In the genomic region with DNA sequence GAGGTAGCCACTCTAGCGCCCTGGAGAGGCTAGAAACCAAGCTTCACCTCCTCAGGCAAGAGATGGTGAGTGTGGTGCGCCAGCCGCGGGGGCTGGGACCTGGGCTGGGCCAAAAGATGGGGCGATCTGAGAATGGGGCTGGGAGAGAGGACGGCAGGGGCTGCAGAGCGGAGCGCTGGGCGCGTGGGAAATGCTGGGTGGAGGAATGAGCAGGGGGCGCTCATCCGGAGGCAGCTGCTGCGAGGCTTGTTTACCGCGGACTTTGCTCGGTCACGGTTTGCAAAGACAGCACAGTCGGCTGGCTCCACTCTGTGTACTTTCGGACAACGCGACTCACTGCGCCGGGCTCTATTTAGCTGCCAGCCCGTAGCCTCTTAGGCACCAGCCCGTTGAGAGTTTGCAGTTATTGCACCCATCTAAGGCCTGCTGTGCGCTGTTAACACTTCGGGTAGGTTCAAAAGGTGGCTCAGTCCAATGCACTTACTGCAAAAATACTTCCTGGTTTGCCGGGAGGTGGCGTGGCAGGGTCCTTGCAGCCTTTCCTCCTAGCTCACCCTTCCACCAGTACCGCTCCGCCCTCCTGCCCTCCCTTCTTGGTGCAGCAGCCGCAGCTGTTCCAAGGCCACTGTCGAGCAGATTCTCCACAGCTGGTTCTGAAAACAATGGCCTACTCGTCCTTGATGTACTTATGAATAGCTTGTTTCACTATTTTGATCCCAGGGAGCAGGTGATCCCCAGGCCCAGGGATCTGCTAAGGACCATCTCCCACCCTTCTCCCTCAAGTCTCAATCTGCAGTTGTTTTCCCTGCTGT, we compare ENCODE assay signal across 8 cellular contexts. TPM values are rescaled to one million over a fixed set of nuclear protein-coding genes. Genes with fewer than 3 reads are reported as not detected.
DNase-seq lines count a peak whose midpoint lies in the region; ATAC-seq and TF ChIP-seq lines count a peak whose summit lies in the region.

No MANE protein-coding gene starts in this region.

- H3K27ac ChIP-seq in OCI-LY3 (ENCODE audit: low read length) (peak overlapping the region; percentile 13; the same call in 1 of the 2 replicates), colonic mucosa (peak overlapping the region; percentile 96)

- H3K27ac Mint-ChIP-seq in stimulated activated naive B cell treated with anti-CD40 and anti-IgM and Interleukin-4, amounts not matched to agents 10 μg/mL and 1 μg/mL and 100 μg/mL, for 72 hours: peak overlapping the region; percentile 37

- H3K9me3 Mint-ChIP-seq in stimulated activated naive B cell treated with anti-CD40 and anti-IgM and Interleukin-4, amounts not matched to agents 10 μg/mL and 1 μg/mL and 100 μg/mL, for 72 hours: no peaks in the 10 kb centered on the region

- H3K9ac ChIP-seq in OCI-LY3 (ENCODE audit: low read length): peak overlapping the region; percentile 65
- peak overlapping the region; percentile 76 to 96 for H3K9ac ChIP-seq in colonic mucosa (ENCODE audit: low read depth in 2 of 2, low read length in 2 of 2)

- H3K36me3 ChIP-seq in OCI-LY3 (replicated peaks; ENCODE audit: low read depth, low read length) (no peaks in the 10 kb centered on the region), colonic mucosa (no peaks in the 10 kb centered on the region)

- H3K4me3 ChIP-seq in OCI-LY3 (ENCODE audit: low read length) (peak overlapping the region; percentile 87), colonic mucosa (peak overlapping the region; percentile 69)

- peak; percentile 81 for DNase-seq in DMS153 (lab: John Stamatoyannopoulos, UW)
- DNase-seq in HuH-7 (ENCODE audit: low spot score): peak; percentile 69
- DNase-seq in colonic mucosa: peak; percentile 91
- peak; percentile 90 for DNase-seq in kidney glomerular epithelial cell (lab: John Stamatoyannopoulos, UW)
- no peak for DNase-seq in stimulated activated naive B cell treated with anti-CD40 and anti-IgM and Interleukin-4, amounts not matched to agents 10 μg/mL and 1 μg/mL and 100 μg/mL, for 72 hours
- DNase-seq in activated effector memory CD4-positive, alpha-beta T cell treated with Interleukin-2 at 50 U/mL for 16 hours: no peak

- no peaks in the 10 kb centered on the region for H3K79me2 ChIP-seq in OCI-LY3 (ENCODE audit: low read length)

- intact Hi-C loops in colonic mucosa (cut with DNase I): loop anchor here (5.0 kb wide), 2 partner anchors 41 to 106 kb away; no protein-coding TSS in a partner anchor

- H3K4me1 Mint-ChIP-seq in stimulated activated naive B cell treated with anti-CD40 and anti-IgM and Interleukin-4, amounts not matched to agents 10 μg/mL and 1 μg/mL and 100 μg/mL, for 72 hours: peaks cover 9 to 19% of the 10 kb centered on the region in 2 donors

- H2AFZ ChIP-seq in OCI-LY3 (ENCODE audit: low read depth, low read length): peak overlapping the region; percentile 91

- peak; percentile 81 for ATAC-seq in GM21423 (IDR thresholded peaks at IDR 0.05; ENCODE audit: unreplicated experiment)
- peak; percentile 67 to 70 for ATAC-seq in stimulated activated naive B cell treated with anti-CD40 and anti-IgM and Interleukin-4, amounts not matched to agents 10 μg/mL and 1 μg/mL and 100 μg/mL, for 72 hours (replicated peaks)

- H3K27me3 ChIP-seq in OCI-LY3 (ENCODE audit: low read depth, low read length): peaks cover 7% of the 10 kb centered on the region; the same call in 1 of the 2 replicates
- H3K27me3 ChIP-seq in colonic mucosa: no peaks in the 10 kb centered on the region

- no peaks in the 10 kb centered on the region for H3K36me3 Mint-ChIP-seq in stimulated activated naive B cell treated with anti-CD40 and anti-IgM and Interleukin-4, amounts not matched to agents 10 μg/mL and 1 μg/mL and 100 μg/mL, for 72 hours

- H3K4me1 ChIP-seq in OCI-LY3 (ENCODE audit: low read length) (peaks cover 4% of the 10 kb centered on the region), colonic mucosa (no peaks in the 10 kb centered on the region)

- no peaks in the 10 kb centered on the region for H4K20me1 ChIP-seq in OCI-LY3 (ENCODE audit: insufficient read depth, low read length)

- H3K4me3 Mint-ChIP-seq in stimulated activated naive B cell treated with anti-CD40 and anti-IgM and Interleukin-4, amounts not matched to agents 10 μg/mL and 1 μg/mL and 100 μg/mL, for 72 hours: peak overlapping the region; percentile 77 to 78

- H3K9me3 ChIP-seq in OCI-LY3 (ENCODE audit: insufficient read depth, low read length): no peaks in the 10 kb centered on the region
- no peaks in the 10 kb centered on the region for H3K9me3 ChIP-seq in colonic mucosa

- peak; percentile 56 for TF ChIP-seq CTCF in OCI-LY3 (IDR thresholded peaks at IDR 0.05; ENCODE audit: low read depth, low read length)
- TF ChIP-seq CTCF in colonic mucosa (IDR thresholded peaks at IDR 0.05): no peak

- H3K4me2 ChIP-seq in OCI-LY3 (ENCODE audit: low read length): peak overlapping the region; percentile 97

- H3K27me3 Mint-ChIP-seq in stimulated activated naive B cell treated with anti-CD40 and anti-IgM and Interleukin-4, amounts not matched to agents 10 μg/mL and 1 μg/mL and 100 μg/mL, for 72 hours: peaks cover 22 to 25% of the 10 kb centered on the region in 2 donors

RNA-seq across cellular contexts. Expression of gene LURAP1L, which starts 1.3 kb away (rescaled TPM):
- total RNA-seq in colonic mucosa: 10 to 100 TPM; 19.3 to 42.5 TPM

Comparison
In these comparisons a context has a peak if more than half of its experiments do, and no peak if none do; other contexts are left out.
1. DNase-seq: peak in DMS153 (single experiment), HuH-7 (single experiment), colonic mucosa (single experiment) and kidney glomerular epithelial cell (single experiment); none in stimulated activated naive B cell treated with anti-CD40 and anti-IgM and Interleukin-4, amounts not matched to agents 10 μg/mL and 1 μg/mL and 100 μg/mL, for 72 hours (single experiment) and activated effector memory CD4-positive, alpha-beta T cell treated with Interleukin-2 at 50 U/mL for 16 hours (single experiment).